31 cellular contexts compared by ENCODE assay signal in genomic region chr6:109738200-109738599, GRCh38.
"Had no signal": no experiment of that assay in that cellular context is flagged by ENCODE, and none has a peak within 500 bp of the region (broad histone marks: within the 10 kb centered on the region; RNA-seq: fewer than 3 reads in every experiment).

No MANE protein-coding gene starts in this region.

- ATAC-seq: Panc1, Right ventricle myocardium inferior, T-helper 17 cell had no signal

- H3K36me3 ChIP-seq: SJCRH30 had no signal

- H3K4me3 Mint-ChIP-seq: activated CD4-positive, alpha-beta memory T cell treated with anti-CD3 and anti-CD28 coated beads for 36 hours; activated CD4-positive, alpha-beta T cell treated with anti-CD3 and anti-CD28 coated beads, Interleukin-2, amount 10 ng/mL, durations not matched to agents 7 days and 5 days; activated naive CD4-positive, alpha-beta T cell treated with anti-CD3 and anti-CD28 coated beads, Interleukin-2, amount 10 ng/mL, durations not matched to agents 7 days and 5 days; activated naive CD8-positive, alpha-beta T cell treated with anti-CD3 and anti-CD28 coated beads for 36 hours; T-helper 17 cell had no signal

- H3K9me3 Mint-ChIP-seq: activated CD4-positive, alpha-beta memory T cell treated with anti-CD3 and anti-CD28 coated beads for 36 hours; activated naive CD4-positive, alpha-beta T cell treated with anti-CD3 and anti-CD28 coated beads, Interleukin-2, amount 10 ng/mL, durations not matched to agents 7 days and 5 days; activated naive CD8-positive, alpha-beta T cell treated with anti-CD3 and anti-CD28 coated beads for 36 hours; activated T-helper 2 cell treated with anti-CD3 and anti-CD28 coated beads, Interferon-gamma antibody, Interleukin-2, Interleukin-4, amounts not matched to agents 10 μg/mL and 5 μg/mL and 100 μg/mL, durations not matched to agents 14 hours and 24 hours and 36 hours had no signal

- H3K9ac ChIP-seq: KMS-11 had no signal

- H3K4me2 ChIP-seq: KMS-11 had no signal

- H3K9me3 ChIP-seq: adrenal gland, SJCRH30 had no signal

- DNase-seq: activated CD4-positive, alpha-beta memory T cell treated with anti-CD3 and anti-CD28 coated beads for 36 hours; activated CD4-positive, alpha-beta T cell treated with anti-CD3 and anti-CD28 coated beads, Interleukin-2, amount 10 ng/mL, durations not matched to agents 7 days and 5 days; activated CD4-positive, CD25-positive, alpha-beta regulatory T cell; activated CD8-positive, alpha-beta memory T cell treated with anti-CD3 and anti-CD28 coated beads for 24 hours; activated gamma-delta T cell treated with Interleukin-2 at 50 U/mL for 16 hours; activated naive CD4-positive, alpha-beta T cell treated with anti-CD3 and anti-CD28 coated beads, Interleukin-2, amount 10 ng/mL, durations not matched to agents 7 days and 5 days; activated naive CD8-positive, alpha-beta T cell treated with anti-CD3 and anti-CD28 coated beads for 36 hours; activated T-cell treated with anti-CD3 and anti-CD28 coated beads, Interleukin-2, amount 50 U/mL, for 48 hours; adrenal gland; anterior cingulate cortex; caudate nucleus; MV-4-11; NCI-H1092 treated with DMSO at 0.1 percent for 48 hours; NCI-H1417 treated with DMSO at 0.1 percent for 48 hours; NCI-H1694; NCI-H2029; NCI-H2107; NCI-H345; NCI-H510A; NCI-H69; NK-92 treated with Interleukin-12 subunit alpha and Interleukin-12 subunit beta, amount 100 ng/mL, for 24 hours; OCI-M1; RPMI8226; SJCRH30; T-helper 17 cell; T1000 had no signal

- H3K4me1 Mint-ChIP-seq: activated CD4-positive, alpha-beta T cell treated with anti-CD3 and anti-CD28 coated beads, Interleukin-2, amount 10 ng/mL, durations not matched to agents 7 days and 5 days; activated naive CD4-positive, alpha-beta T cell treated with anti-CD3 and anti-CD28 coated beads, Interleukin-2, amount 10 ng/mL, durations not matched to agents 7 days and 5 days; activated naive CD8-positive, alpha-beta T cell treated with anti-CD3 and anti-CD28 coated beads for 36 hours; T-helper 17 cell had no signal

- H3K4me1 ChIP-seq: SJCRH30 had no signal

- H3K27me3 ChIP-seq: adrenal gland, SJCRH30 had no signal

- H3K4me3 ChIP-seq: adrenal gland, SJCRH30 had no signal

- H3K27ac Mint-ChIP-seq: activated CD4-positive, alpha-beta memory T cell treated with anti-CD3 and anti-CD28 coated beads for 36 hours; activated CD4-positive, alpha-beta T cell treated with anti-CD3 and anti-CD28 coated beads, Interleukin-2, amount 10 ng/mL, durations not matched to agents 7 days and 5 days; activated naive CD4-positive, alpha-beta T cell treated with anti-CD3 and anti-CD28 coated beads, Interleukin-2, amount 10 ng/mL, durations not matched to agents 7 days and 5 days; activated naive CD8-positive, alpha-beta T cell treated with anti-CD3 and anti-CD28 coated beads for 36 hours; activated T-helper 2 cell treated with anti-CD3 and anti-CD28 coated beads, Interferon-gamma antibody, Interleukin-2, Interleukin-4, amounts not matched to agents 10 μg/mL and 5 μg/mL and 100 μg/mL, durations not matched to agents 14 hours and 24 hours and 36 hours; T-helper 17 cell had no signal

- H3K27ac ChIP-seq: adrenal gland, KMS-11, SJCRH30, VCaP had no signal

- H3K27me3 Mint-ChIP-seq: activated CD4-positive, alpha-beta memory T cell treated with anti-CD3 and anti-CD28 coated beads for 36 hours; activated CD4-positive, alpha-beta T cell treated with anti-CD3 and anti-CD28 coated beads, Interleukin-2, amount 10 ng/mL, durations not matched to agents 7 days and 5 days; activated naive CD4-positive, alpha-beta T cell treated with anti-CD3 and anti-CD28 coated beads, Interleukin-2, amount 10 ng/mL, durations not matched to agents 7 days and 5 days; activated naive CD8-positive, alpha-beta T cell treated with anti-CD3 and anti-CD28 coated beads for 36 hours; T-helper 17 cell had no signal
